ENCODE assay signal across 13 cellular contexts in genomic region chr14:70988452-70988851, GRCh38.
DNase-seq lines count a peak whose midpoint lies in the region; ATAC-seq lines count a peak whose summit lies in the region.
"Had no signal": no experiment of that assay in that cellular context is flagged by ENCODE, and none has a peak within 500 bp of the region (broad histone marks: within the 10 kb centered on the region; RNA-seq: fewer than 3 reads in every experiment).

No MANE protein-coding gene starts in this region.

- no peaks in the 10 kb centered on the region for H3K9me3 ChIP-seq in KOPT-K1 (ENCODE audit: insufficient read depth, low read length, poor library complexity, severe bottlenecking)
- H3K9me3 ChIP-seq: Caco-2 had no signal

- peak overlapping the region; percentile 55 for H3K27ac ChIP-seq in KOPT-K1 (ENCODE audit: low read depth, low read length, poor library complexity, severe bottlenecking)

- H3K27ac Mint-ChIP-seq in activated naive CD4-positive, alpha-beta T cell treated with anti-CD3 and anti-CD28 coated beads, Interleukin-2, amount 10 ng/mL, durations not matched to agents 7 days and 5 days, result peak overlapping the region; percentile 12
- H3K27ac Mint-ChIP-seq: nephron progenitor cell had no signal

- peaks cover 17% of the 10 kb centered on the region for H3K36me3 Mint-ChIP-seq in activated naive CD4-positive, alpha-beta T cell treated with anti-CD3 and anti-CD28 coated beads, Interleukin-2, amount 10 ng/mL, durations not matched to agents 7 days and 5 days

- H3K9me3 Mint-ChIP-seq in activated naive CD4-positive, alpha-beta T cell treated with anti-CD3 and anti-CD28 coated beads, Interleukin-2, amount 10 ng/mL, durations not matched to agents 7 days and 5 days, result no peaks in the 10 kb centered on the region
- H3K9me3 Mint-ChIP-seq: nephron progenitor cell had no signal

- H3K4me1 Mint-ChIP-seq in activated naive CD4-positive, alpha-beta T cell treated with anti-CD3 and anti-CD28 coated beads, Interleukin-2, amount 10 ng/mL, durations not matched to agents 7 days and 5 days, result peaks cover 15% of the 10 kb centered on the region

- H3K27me3 Mint-ChIP-seq in activated naive CD4-positive, alpha-beta T cell treated with anti-CD3 and anti-CD28 coated beads, Interleukin-2, amount 10 ng/mL, durations not matched to agents 7 days and 5 days, result no peaks in the 10 kb centered on the region

- CTCF ChIA-PET in activated naive CD4-positive, alpha-beta T cell treated with anti-CD3 and anti-CD28 coated beads, Interleukin-2, amount 10 ng/mL, durations not matched to agents 7 days and 5 days (lab: Charles Lee), result interaction anchor here (0.6 to 1.4 kb wide), 2 partner anchors 11 to 23 kb away, joined by 3 to 5 read pairs; no protein-coding TSS in a partner anchor

- DNase-seq in activated CD4-positive, CD25-positive, alpha-beta regulatory T cell treated with anti-CD3 and anti-CD28 coated beads, Interleukin-2, amount 50 U/mL, for 72 hours, result no peak
- no peak for DNase-seq in activated naive CD4-positive, alpha-beta T cell treated with anti-CD3 and anti-CD28 coated beads, Interleukin-2, amount 10 ng/mL, durations not matched to agents 7 days and 5 days
- peak; percentile 22 for DNase-seq in left kidney (ENCODE audit: low read depth, low spot score)
- no peak for DNase-seq in hepatic stellate cell (ENCODE audit: low spot score)
- DNase-seq in NCI-H1417 treated with DMSO at 0.1 percent for 48 hours (lab: John Stamatoyannopoulos, UW), result no peak
- DNase-seq: Caco-2, NCI-H82, nephron progenitor cell, SIG-M5, trophoblast cell had no signal

- H3K4me3 Mint-ChIP-seq in activated naive CD4-positive, alpha-beta T cell treated with anti-CD3 and anti-CD28 coated beads, Interleukin-2, amount 10 ng/mL, durations not matched to agents 7 days and 5 days, result peak overlapping the region; percentile 36
- H3K4me3 Mint-ChIP-seq: nephron progenitor cell had no signal

- no peaks in the 10 kb centered on the region for H3K36me3 ChIP-seq in KOPT-K1 (ENCODE audit: insufficient read depth, low read length)

- peak; percentile 44 to 66 for ATAC-seq in activated CD4-positive, CD25-positive, alpha-beta regulatory T cell treated with anti-CD3 and anti-CD28 coated beads, Interleukin-2, amount 50 U/mL, for 24 hours
- ATAC-seq in GM21619 (IDR thresholded peaks at IDR 0.05; ENCODE audit: unreplicated experiment), result no peak
